Comparison of ENCODE assay signal across 8 cellular contexts in the genomic region with DNA sequence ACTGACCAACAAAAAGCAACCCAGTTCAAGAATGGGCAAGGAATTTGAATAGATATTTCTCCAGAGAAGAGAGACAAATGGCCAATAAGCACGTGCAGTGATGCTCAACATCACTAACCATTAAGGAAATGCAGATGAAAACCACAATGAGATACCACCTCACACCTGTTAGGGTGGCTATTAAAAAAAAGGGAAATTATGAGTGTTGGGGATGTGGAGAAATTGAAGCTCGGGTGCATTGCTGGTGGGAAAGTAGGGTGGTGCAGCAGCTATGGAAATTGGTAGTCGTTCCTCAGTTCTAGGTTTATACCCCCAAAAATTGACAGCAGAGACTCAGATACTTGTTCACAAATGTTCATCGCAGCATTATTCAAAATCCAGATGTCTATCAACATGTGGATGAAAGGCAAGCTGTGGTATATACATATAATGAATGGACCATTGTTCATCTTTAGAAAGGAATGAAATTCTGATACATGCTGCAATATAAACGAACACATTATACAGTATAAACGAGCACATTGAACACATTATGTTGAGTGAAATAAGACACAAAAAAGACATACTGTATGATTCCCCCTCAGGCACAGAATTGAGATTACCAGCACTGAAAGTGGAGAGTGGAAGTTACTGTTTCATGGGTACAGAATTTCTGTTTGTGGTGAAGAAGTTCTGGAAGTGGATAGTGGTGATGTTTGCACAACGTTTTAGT. TPM values are rescaled to one million over a fixed set of nuclear protein-coding genes. Genes with fewer than 3 reads are reported as not detected.
A peak's percentile ranks its signal among the peaks of the same experiment; 100 is the strongest.
DNase-seq lines count a peak whose midpoint lies in the region; ATAC-seq and TF ChIP-seq lines count a peak whose summit lies in the region.

No MANE protein-coding gene starts in this region.

- peak overlapping the region; percentile 72 for H3K27ac Mint-ChIP-seq in activated naive CD8-positive, alpha-beta T cell treated with anti-CD3 and anti-CD28 coated beads, Interleukin-2, amount 10 ng/mL, durations not matched to agents 7 days and 5 days

- H3K27me3 ChIP-seq in left lung = no peaks in the 10 kb centered on the region

- H3K36me3 ChIP-seq in left lung = no peaks in the 10 kb centered on the region
- H3K36me3 ChIP-seq in urinary bladder (ENCODE audit: insufficient read depth) = no peaks in the 10 kb centered on the region

- no peak for TF ChIP-seq CTCF in left lung (IDR thresholded peaks at IDR 0.05)

- H3K9me3 Mint-ChIP-seq in activated naive CD8-positive, alpha-beta T cell treated with anti-CD3 and anti-CD28 coated beads, Interleukin-2, amount 10 ng/mL, durations not matched to agents 7 days and 5 days = no peaks in the 10 kb centered on the region

- H3K4me3 Mint-ChIP-seq in activated naive CD8-positive, alpha-beta T cell treated with anti-CD3 and anti-CD28 coated beads, Interleukin-2, amount 10 ng/mL, durations not matched to agents 7 days and 5 days = peak overlapping the region; percentile 87

- ATAC-seq in HG03159 (IDR thresholded peaks at IDR 0.05; ENCODE audit: unreplicated experiment) = peak; percentile 0
- ATAC-seq in activated naive CD8-positive, alpha-beta T cell treated with anti-CD3 and anti-CD28 coated beads, Interleukin-2, amount 10 ng/mL, durations not matched to agents 7 days and 5 days (ENCODE audit: low read depth) = no peak
- no peak for ATAC-seq in left lung
- ATAC-seq in HG03280 (IDR thresholded peaks at IDR 0.05; ENCODE audit: unreplicated experiment) = no peak

- DNase-seq in CD1c-positive myeloid dendritic cell (ENCODE audit: extremely low spot score) (peak; percentile 31), left lung (no peak), GM19238 (ENCODE audit: insufficient read length, low spot score) (no peak)
- no peak for DNase-seq in activated naive CD8-positive, alpha-beta T cell treated with anti-CD3 and anti-CD28 coated beads, Interleukin-2, amount 10 ng/mL, durations not matched to agents 7 days and 5 days
- no peak for DNase-seq in stimulated activated CD4-positive, alpha-beta T cell treated with anti-CD3 and anti-CD28 coated beads, Interleukin-4, amount 100 ng/mL, for 1 hour

- H3K36me3 Mint-ChIP-seq in activated naive CD8-positive, alpha-beta T cell treated with anti-CD3 and anti-CD28 coated beads, Interleukin-2, amount 10 ng/mL, durations not matched to agents 7 days and 5 days = peaks cover 11% of the 10 kb centered on the region

- POLR2A ChIA-PET in activated naive CD8-positive, alpha-beta T cell treated with anti-CD3 and anti-CD28 coated beads, Interleukin-2, amount 10 ng/mL, durations not matched to agents 7 days and 5 days (lab: Charles Lee) = interaction anchor here (0.5 to 1.3 kb wide), 3 partner anchors 34 to 905 kb away, joined by 3 to 9 read pairs (median 4); partner anchors contain the start of gene UPF3A

- H3K4me1 Mint-ChIP-seq in activated naive CD8-positive, alpha-beta T cell treated with anti-CD3 and anti-CD28 coated beads, Interleukin-2, amount 10 ng/mL, durations not matched to agents 7 days and 5 days = peaks cover 39% of the 10 kb centered on the region

- WGBS in urinary bladder = 24% methylated on average over 7 of the region's 7 CpGs

- H3K4me1 ChIP-seq in left lung = peaks cover 9 to 50% of the 10 kb centered on the region in 2 donors
- H3K4me1 ChIP-seq in urinary bladder (ENCODE audit: insufficient read depth) = no peaks in the 10 kb centered on the region

- peak overlapping the region; percentile 91 to 94 for H3K27ac ChIP-seq in left lung
- no peak overlapping the region for H3K27ac ChIP-seq in urinary bladder (ENCODE audit: low read depth)

- H3K9me3 ChIP-seq in left lung = no peaks in the 10 kb centered on the region

- peaks cover 5% of the 10 kb centered on the region for H3K27me3 Mint-ChIP-seq in activated naive CD8-positive, alpha-beta T cell treated with anti-CD3 and anti-CD28 coated beads, Interleukin-2, amount 10 ng/mL, durations not matched to agents 7 days and 5 days

- H3K4me3 ChIP-seq in left lung (peak overlapping the region; percentile 85 to 91), urinary bladder (ENCODE audit: low read depth, low read length) (peak overlapping the region; percentile 95)

- intact Hi-C loops in left lung (cut with DNase I) = no loop called here

RNA-seq across cellular contexts. Expression of gene CHAMP1, which starts 0.9 kb away (rescaled TPM):
- 10 to 100 TPM; 30.5 to 30.8 TPM for total RNA-seq in activated naive CD8-positive, alpha-beta T cell treated with anti-CD3 and anti-CD28 coated beads, Interleukin-2, amount 10 ng/mL, durations not matched to agents 7 days and 5 days
- total RNA-seq in left lung (10 to 100 TPM; 20.9 to 22.7 TPM), urinary bladder (10.7 TPM)
- polyA plus RNA-seq in urinary bladder = 10.4 TPM

RNA-seq across cellular contexts. Expression of gene UPF3A, which starts 33.8 kb away (rescaled TPM):
- total RNA-seq in activated naive CD8-positive, alpha-beta T cell treated with anti-CD3 and anti-CD28 coated beads, Interleukin-2, amount 10 ng/mL, durations not matched to agents 7 days and 5 days = 10 to 100 TPM; 63.8 to 68.7 TPM
- total RNA-seq in left lung = 10 to 100 TPM; 32.3 to 42.6 TPM
- 50.1 TPM for total RNA-seq in urinary bladder
- 61.7 TPM for polyA plus RNA-seq in urinary bladder
